22 cellular contexts compared by ENCODE assay signal in genomic region chr13:40819797-40820315, GRCh38.
"Had no signal": no experiment of that assay in that cellular context is flagged by ENCODE, and none has a peak within 500 bp of the region (broad histone marks: within the 10 kb centered on the region; RNA-seq: fewer than 3 reads in every experiment).

No MANE protein-coding gene starts in this region.

- DNase-seq: activated CD4-positive, alpha-beta T cell treated with anti-CD3 and anti-CD28 coated beads, Interleukin-2, amount 50 U/mL, for 48 hours; activated naive CD4-positive, alpha-beta T cell; aorta; brain microvascular endothelial cell; caudate nucleus; dermis blood vessel endothelial cell; effector CD8-positive, alpha-beta T cell; erythroblast; foreskin fibroblast; heart right ventricle; islet precursor cell; left cardiac atrium; spleen; stimulated activated CD4-positive, alpha-beta T cell treated with anti-CD3 and anti-CD28 coated beads, Interleukin-4, amount 100 ng/mL, for 1 hour; stomach; T-cell had no signal

- H3K9me3 ChIP-seq: prostate gland, stomach had no signal

- H3K4me3 ChIP-seq: heart right ventricle, prostate gland, spleen, stomach, suprapubic skin, tibial nerve had no signal

- H3K4me1 ChIP-seq: heart right ventricle, prostate gland, spleen, stomach, suprapubic skin, tibial nerve had no signal

- H3K27ac ChIP-seq: brain microvascular endothelial cell, heart right ventricle, prostate gland, spleen, stomach, suprapubic skin, tibial nerve had no signal

- H3K4me3 Mint-ChIP-seq: natural killer cell treated with Interleukin-12 subunit alpha and Interleukin-12 subunit beta and Interleukin-15 and Interleukin-18, amount 100 ng/mL, for 72 hours; T-cell; T-helper 2 cell treated with Interferon-gamma antibody and Interleukin-4, amounts not matched to agents 5 μg/mL and 100 μg/mL, for 36 hours had no signal

- H3K27me3 ChIP-seq: brain microvascular endothelial cell, heart right ventricle, spleen, stomach, suprapubic skin, tibial nerve had no signal

- ATAC-seq: heart right ventricle; left cardiac atrium; natural killer cell treated with Interleukin-12 subunit alpha and Interleukin-12 subunit beta and Interleukin-15 and Interleukin-18, amount 100 ng/mL, for 72 hours; T-cell had no signal

- H3K9me3 Mint-ChIP-seq: activated T-helper 2 cell treated with anti-CD3 and anti-CD28 coated beads, Interferon-gamma antibody, Interleukin-2, Interleukin-4, amounts not matched to agents 10 μg/mL and 5 μg/mL and 100 μg/mL, durations not matched to agents 14 hours and 24 hours and 36 hours; natural killer cell treated with Interleukin-12 subunit alpha and Interleukin-12 subunit beta and Interleukin-15 and Interleukin-18, amount 100 ng/mL, for 72 hours; T-helper 2 cell treated with Interferon-gamma antibody and Interleukin-4, amounts not matched to agents 5 μg/mL and 100 μg/mL, for 36 hours had no signal

- H3K36me3 ChIP-seq: brain microvascular endothelial cell, prostate gland had no signal

- H3K27ac Mint-ChIP-seq: activated T-helper 2 cell treated with anti-CD3 and anti-CD28 coated beads, Interferon-gamma antibody, Interleukin-2, Interleukin-4, amounts not matched to agents 10 μg/mL and 5 μg/mL and 100 μg/mL, durations not matched to agents 14 hours and 24 hours and 36 hours; natural killer cell treated with Interleukin-12 subunit alpha and Interleukin-12 subunit beta and Interleukin-15 and Interleukin-18, amount 100 ng/mL, for 72 hours; T-cell; T-helper 2 cell treated with Interferon-gamma antibody and Interleukin-4, amounts not matched to agents 5 μg/mL and 100 μg/mL, for 36 hours had no signal

- H3K27me3 Mint-ChIP-seq: natural killer cell treated with Interleukin-12 subunit alpha and Interleukin-12 subunit beta and Interleukin-15 and Interleukin-18, amount 100 ng/mL, for 72 hours; T-cell had no signal
